ENCODE assay signal across 1 cellular context in the genomic region with DNA sequence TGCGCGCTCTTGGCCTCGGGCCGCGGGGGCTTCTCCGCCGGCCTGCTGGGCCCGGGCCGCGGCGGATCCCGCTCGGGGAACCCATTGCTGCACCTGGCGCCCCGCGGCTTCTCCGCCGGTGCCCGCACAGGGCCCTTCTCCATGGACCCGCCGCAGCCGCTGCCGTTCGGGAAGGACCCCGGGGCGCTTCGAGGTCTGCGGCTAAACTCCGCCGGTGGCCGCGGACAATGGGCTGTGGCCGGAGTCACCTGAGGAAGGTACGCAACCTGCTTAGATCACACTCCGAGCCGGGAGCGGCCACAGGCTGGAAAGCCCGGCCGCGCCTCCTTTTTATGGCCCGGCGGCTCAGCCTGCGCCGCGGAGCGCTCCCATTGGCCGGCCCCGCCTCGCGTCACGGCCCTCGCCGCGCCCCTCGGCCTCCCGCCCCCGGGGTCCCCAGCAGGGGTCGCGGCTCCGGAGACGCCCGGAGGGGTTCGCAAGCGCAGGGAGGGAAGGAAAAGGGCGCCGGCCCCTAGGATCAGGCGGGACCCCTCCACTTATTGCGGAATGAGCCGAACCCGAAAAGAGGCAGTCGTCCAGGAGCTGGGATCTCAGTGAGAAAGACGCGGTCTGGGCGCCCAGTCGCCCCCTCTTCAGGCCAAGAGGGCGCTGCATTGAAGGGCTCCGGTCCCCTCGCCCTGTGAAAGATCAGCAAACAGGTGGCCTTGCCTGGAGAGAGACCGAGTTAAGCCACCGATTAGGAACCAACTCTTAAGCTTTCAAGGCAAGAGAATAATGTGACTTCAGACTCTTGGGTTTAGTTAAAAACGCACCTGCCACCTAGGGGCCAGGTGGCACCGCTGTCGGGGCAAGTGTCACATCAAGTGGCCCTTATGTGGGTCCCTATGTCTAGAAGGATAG.
TF ChIP-seq lines count a peak whose summit lies in the region.

A gene with protein sequence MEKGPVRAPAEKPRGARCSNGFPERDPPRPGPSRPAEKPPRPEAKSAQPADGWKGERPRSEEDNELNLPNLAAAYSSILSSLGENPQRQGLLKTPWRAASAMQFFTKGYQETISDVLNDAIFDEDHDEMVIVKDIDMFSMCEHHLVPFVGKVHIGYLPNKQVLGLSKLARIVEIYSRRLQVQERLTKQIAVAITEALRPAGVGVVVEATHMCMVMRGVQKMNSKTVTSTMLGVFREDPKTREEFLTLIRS (minus strand): TSS at position 306 of the 900 bp plus-strand sequence. CDS start 163 bp downstream, at position 143.

TF ChIP-seq in K562, 482 proteins besides CTCF, POLR2A, EP300 and RAD21 (continued from another document and continues in another):
- TF ChIP-seq, protein P1, sequence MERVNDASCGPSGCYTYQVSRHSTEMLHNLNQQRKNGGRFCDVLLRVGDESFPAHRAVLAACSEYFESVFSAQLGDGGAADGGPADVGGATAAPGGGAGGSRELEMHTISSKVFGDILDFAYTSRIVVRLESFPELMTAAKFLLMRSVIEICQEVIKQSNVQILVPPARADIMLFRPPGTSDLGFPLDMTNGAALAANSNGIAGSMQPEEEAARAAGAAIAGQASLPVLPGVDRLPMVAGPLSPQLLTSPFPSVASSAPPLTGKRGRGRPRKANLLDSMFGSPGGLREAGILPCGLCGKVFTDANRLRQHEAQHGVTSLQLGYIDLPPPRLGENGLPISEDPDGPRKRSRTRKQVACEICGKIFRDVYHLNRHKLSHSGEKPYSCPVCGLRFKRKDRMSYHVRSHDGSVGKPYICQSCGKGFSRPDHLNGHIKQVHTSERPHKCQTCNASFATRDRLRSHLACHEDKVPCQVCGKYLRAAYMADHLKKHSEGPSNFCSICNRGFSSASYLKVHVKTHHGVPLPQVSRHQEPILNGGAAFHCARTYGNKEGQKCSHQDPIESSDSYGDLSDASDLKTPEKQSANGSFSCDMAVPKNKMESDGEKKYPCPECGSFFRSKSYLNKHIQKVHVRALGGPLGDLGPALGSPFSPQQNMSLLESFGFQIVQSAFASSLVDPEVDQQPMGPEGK (CRISPR knock-in tag; IDR thresholded peaks at IDR 0.05; ENCODE audit: borderline replicate concordance) = no peak
- TF ChIP-seq, protein P2, sequence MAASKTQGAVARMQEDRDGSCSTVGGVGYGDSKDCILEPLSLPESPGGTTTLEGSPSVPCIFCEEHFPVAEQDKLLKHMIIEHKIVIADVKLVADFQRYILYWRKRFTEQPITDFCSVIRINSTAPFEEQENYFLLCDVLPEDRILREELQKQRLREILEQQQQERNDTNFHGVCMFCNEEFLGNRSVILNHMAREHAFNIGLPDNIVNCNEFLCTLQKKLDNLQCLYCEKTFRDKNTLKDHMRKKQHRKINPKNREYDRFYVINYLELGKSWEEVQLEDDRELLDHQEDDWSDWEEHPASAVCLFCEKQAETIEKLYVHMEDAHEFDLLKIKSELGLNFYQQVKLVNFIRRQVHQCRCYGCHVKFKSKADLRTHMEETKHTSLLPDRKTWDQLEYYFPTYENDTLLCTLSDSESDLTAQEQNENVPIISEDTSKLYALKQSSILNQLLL (CRISPR knock-in tag; IDR thresholded peaks at IDR 0.05; ENCODE audit: borderline replicate concordance) = no peak
- TF ChIP-seq NFYB (IDR thresholded peaks at IDR 0.05; ENCODE audit: extremely low read depth, insufficient read length) = peak; percentile 65
- TF ChIP-seq, protein P3, sequence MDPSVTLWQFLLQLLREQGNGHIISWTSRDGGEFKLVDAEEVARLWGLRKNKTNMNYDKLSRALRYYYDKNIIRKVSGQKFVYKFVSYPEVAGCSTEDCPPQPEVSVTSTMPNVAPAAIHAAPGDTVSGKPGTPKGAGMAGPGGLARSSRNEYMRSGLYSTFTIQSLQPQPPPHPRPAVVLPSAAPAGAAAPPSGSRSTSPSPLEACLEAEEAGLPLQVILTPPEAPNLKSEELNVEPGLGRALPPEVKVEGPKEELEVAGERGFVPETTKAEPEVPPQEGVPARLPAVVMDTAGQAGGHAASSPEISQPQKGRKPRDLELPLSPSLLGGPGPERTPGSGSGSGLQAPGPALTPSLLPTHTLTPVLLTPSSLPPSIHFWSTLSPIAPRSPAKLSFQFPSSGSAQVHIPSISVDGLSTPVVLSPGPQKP (CRISPR knock-in tag; IDR thresholded peaks at IDR 0.05) = no peak
- TF ChIP-seq, protein P4, sequence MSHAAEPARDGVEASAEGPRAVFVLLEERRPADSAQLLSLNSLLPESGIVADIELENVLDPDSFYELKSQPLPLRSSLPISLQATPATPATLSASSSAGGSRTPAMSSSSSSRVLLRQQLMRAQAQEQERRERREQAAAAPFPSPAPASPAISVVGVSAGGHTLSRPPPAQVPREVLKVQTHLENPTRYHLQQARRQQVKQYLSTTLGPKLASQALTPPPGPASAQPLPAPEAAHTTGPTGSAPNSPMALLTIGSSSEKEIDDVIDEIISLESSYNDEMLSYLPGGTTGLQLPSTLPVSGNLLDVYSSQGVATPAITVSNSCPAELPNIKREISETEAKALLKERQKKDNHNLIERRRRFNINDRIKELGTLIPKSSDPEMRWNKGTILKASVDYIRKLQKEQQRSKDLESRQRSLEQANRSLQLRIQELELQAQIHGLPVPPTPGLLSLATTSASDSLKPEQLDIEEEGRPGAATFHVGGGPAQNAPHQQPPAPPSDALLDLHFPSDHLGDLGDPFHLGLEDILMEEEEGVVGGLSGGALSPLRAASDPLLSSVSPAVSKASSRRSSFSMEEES (CRISPR knock-in tag; IDR thresholded peaks at IDR 0.05) = no peak
- no peak for TF ChIP-seq CSDE1 (IDR thresholded peaks at IDR 0.05)
- TF ChIP-seq SOX6 (IDR thresholded peaks at IDR 0.05) = 0 out of 2 replicates have a peak, but pooled peaks have one; percentile 6
- TF ChIP-seq ZNF408 (CRISPR knock-in tag; IDR thresholded peaks at IDR 0.05; ENCODE audit: low read depth) = no peak
- no peak for TF ChIP-seq ATF1 (CRISPR knock-in tag; IDR thresholded peaks at IDR 0.05)
- peak; percentile 90 for TF ChIP-seq ATF1 (tag; IDR thresholded peaks at IDR 0.05)
- TF ChIP-seq, protein P5, sequence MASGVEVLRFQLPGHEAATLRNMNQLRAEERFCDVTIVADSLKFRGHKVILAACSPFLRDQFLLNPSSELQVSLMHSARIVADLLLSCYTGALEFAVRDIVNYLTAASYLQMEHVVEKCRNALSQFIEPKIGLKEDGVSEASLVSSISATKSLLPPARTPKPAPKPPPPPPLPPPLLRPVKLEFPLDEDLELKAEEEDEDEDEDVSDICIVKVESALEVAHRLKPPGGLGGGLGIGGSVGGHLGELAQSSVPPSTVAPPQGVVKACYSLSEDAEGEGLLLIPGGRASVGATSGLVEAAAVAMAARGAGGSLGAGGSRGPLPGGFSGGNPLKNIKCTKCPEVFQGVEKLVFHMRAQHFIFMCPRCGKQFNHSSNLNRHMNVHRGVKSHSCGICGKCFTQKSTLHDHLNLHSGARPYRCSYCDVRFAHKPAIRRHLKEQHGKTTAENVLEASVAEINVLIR (CRISPR knock-in tag; IDR thresholded peaks at IDR 0.05) = peak; percentile 49
- peak in 1 of 2 experiments; percentile 24 for TF ChIP-seq E2F6 (IDR thresholded peaks at IDR 0.05; ENCODE audit: borderline replicate concordance in 1 of 2, extremely low read depth in 1 of 2, insufficient read depth in 1 of 2, insufficient read length in 1 of 2, low read depth in 1 of 2, low read length in 1 of 2, poor library complexity in 1 of 2, severe bottlenecking in 1 of 2)
- no peak for TF ChIP-seq NFATC3 (IDR thresholded peaks at IDR 0.05)
- no peak for TF ChIP-seq EWSR1 (IDR thresholded peaks at IDR 0.05; ENCODE audit: borderline replicate concordance, low read depth, partially characterized antibody)
- no peak for TF ChIP-seq TSC22D4 (tag; IDR thresholded peaks at IDR 0.05)
- TF ChIP-seq KAT7 (CRISPR knock-in tag; IDR thresholded peaks at IDR 0.05; ENCODE audit: borderline replicate concordance) = no peak
- no peak for TF ChIP-seq CBX5 (IDR thresholded peaks at IDR 0.05; ENCODE audit: borderline replicate concordance, low read depth)
- TF ChIP-seq SMAD2 (IDR thresholded peaks at IDR 0.05; ENCODE audit: low read depth, low read length) = no peak
- peak; percentile 96 for TF ChIP-seq POLR2G (IDR thresholded peaks at IDR 0.05; ENCODE audit: low read depth, low read length)
- TF ChIP-seq NCOA4 (IDR thresholded peaks at IDR 0.05; ENCODE audit: partially characterized antibody) = no peak
- TF ChIP-seq NCOR1 (IDR thresholded peaks at IDR 0.05) = no peak
- no peak for TF ChIP-seq CREBBP (IDR thresholded peaks at IDR 0.05; ENCODE audit: low read depth, low read length)
- no peak for TF ChIP-seq JUND (IDR thresholded peaks at IDR 0.05; ENCODE audit: borderline replicate concordance, low read depth, low read length)
- no peak for TF ChIP-seq JUND (tag; IDR thresholded peaks at IDR 0.05; ENCODE audit: borderline replicate concordance, low read depth, low read length)
- TF ChIP-seq HMG20A (CRISPR knock-in tag; conservative IDR thresholded peaks at IDR 0.05) = no peak
- no peak for TF ChIP-seq TRIM25 (IDR thresholded peaks at IDR 0.05; ENCODE audit: borderline replicate concordance)
- no peak for TF ChIP-seq PURB (CRISPR knock-in tag; IDR thresholded peaks at IDR 0.05; ENCODE audit: low read depth)
- TF ChIP-seq SMC3 (conservative IDR thresholded peaks at IDR 0.05; ENCODE audit: insufficient read depth, low read depth, low read length) = no peak; the same call in 1 of the 2 replicates
- no peak for TF ChIP-seq HDAC2 (IDR thresholded peaks at IDR 0.05)
- TF ChIP-seq ZC3H4 (CRISPR knock-in tag; IDR thresholded peaks at IDR 0.05; ENCODE audit: borderline replicate concordance) = no peak
- peak; percentile 76 for TF ChIP-seq CTCFL (IDR thresholded peaks at IDR 0.05; ENCODE audit: borderline replicate concordance, insufficient read depth, low read depth, low read length, poor library complexity, severe bottlenecking)
- TF ChIP-seq FOXA1 (IDR thresholded peaks at IDR 0.05; ENCODE audit: borderline replicate concordance) = no peak
- no peak for TF ChIP-seq KDM1A (IDR thresholded peaks at IDR 0.05)
- TF ChIP-seq DPF2 (IDR thresholded peaks at IDR 0.05) = no peak
- no peak for TF ChIP-seq MCM7 (IDR thresholded peaks at IDR 0.05)
- no peak for TF ChIP-seq ETV5 (CRISPR knock-in tag; IDR thresholded peaks at IDR 0.05; ENCODE audit: low read depth)
- no peak for TF ChIP-seq ZNF699 (CRISPR knock-in tag; IDR thresholded peaks at IDR 0.05; ENCODE audit: insufficient replicate concordance)
- no peak for TF ChIP-seq SIN3B (IDR thresholded peaks at IDR 0.05; ENCODE audit: low read depth)
- TF ChIP-seq POLR2H (tag; IDR thresholded peaks at IDR 0.05; ENCODE audit: low read depth) = peak; percentile 69
- TF ChIP-seq, protein P6, sequence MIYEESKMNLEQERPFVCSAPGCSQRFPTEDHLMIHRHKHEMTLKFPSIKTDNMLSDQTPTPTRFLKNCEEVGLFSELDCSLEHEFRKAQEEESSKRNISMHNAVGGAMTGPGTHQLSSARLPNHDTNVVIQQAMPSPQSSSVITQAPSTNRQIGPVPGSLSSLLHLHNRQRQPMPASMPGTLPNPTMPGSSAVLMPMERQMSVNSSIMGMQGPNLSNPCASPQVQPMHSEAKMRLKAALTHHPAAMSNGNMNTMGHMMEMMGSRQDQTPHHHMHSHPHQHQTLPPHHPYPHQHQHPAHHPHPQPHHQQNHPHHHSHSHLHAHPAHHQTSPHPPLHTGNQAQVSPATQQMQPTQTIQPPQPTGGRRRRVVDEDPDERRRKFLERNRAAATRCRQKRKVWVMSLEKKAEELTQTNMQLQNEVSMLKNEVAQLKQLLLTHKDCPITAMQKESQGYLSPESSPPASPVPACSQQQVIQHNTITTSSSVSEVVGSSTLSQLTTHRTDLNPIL (CRISPR knock-in tag; IDR thresholded peaks at IDR 0.05) = no peak
